In the genomic region with DNA sequence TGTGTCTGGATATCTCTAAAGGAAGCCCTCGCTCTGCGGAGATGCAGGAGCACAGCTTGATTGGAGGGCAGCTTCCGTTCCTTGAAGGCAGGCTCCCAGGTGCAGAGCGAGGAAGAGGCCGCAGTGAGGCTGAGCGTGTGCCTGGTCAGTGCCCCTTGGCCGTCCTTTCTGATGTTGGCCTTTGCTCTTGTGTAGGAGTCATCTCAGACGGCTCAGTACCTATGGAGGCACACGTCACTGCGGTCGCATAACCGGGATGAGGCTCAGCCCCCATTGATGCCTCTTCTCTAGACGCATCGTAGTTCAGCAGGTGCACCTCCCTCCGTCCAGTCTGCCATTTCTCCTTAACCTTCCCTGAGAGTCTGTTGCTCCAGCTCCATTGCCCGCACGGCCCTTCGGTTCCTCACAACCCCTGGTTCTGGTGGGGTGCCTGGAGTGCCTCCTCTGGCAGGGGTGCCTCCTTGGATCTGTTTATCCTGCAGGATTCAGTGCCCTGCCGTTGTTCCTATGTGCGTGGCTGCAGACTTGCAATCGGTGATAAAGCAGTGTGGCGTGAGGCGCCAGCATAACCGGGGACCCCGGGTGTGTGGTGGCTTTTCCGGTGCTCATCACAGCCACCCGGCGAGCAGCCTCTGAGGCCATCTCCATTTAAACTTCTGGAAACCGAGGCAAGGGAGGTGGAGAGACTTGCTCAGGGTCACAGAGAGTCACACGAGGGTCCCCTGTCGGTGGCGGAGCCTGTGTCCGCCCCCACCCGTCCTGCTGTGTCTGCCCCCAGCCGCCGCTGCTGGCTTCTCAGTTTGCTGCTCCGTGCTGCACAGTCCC, we compare ENCODE assay signal across 1 cellular context.
TF ChIP-seq lines count a peak whose summit lies in the region.

No MANE protein-coding gene starts in this region.

TF ChIP-seq in H1, 55 proteins besides CTCF, POLR2A, EP300 and RAD21:
- TF ChIP-seq SIN3A (conservative IDR thresholded peaks at IDR 0.05 in 1 of 2, IDR thresholded peaks at IDR 0.05 in 1 of 2; ENCODE audit: low read depth in 1 of 2, low read length in 2 of 2) (no peak), SP4 (IDR thresholded peaks at IDR 0.05; ENCODE audit: low read length) (no peak), TAF1 (IDR thresholded peaks at IDR 0.05; ENCODE audit: low read depth, low read length) (no peak), RFX5 (IDR thresholded peaks at IDR 0.05; ENCODE audit: borderline replicate concordance, low read depth, low read length) (no peak), CEBPB (IDR thresholded peaks at IDR 0.05; ENCODE audit: low read depth, low read length) (no peak), CHD1 (IDR thresholded peaks at IDR 0.05; ENCODE audit: low read depth, low read length) (no peak), ATF2 (IDR thresholded peaks at IDR 0.05; ENCODE audit: low read length) (no peak), CTBP2 (IDR thresholded peaks at IDR 0.05; ENCODE audit: borderline replicate concordance, insufficient read depth, insufficient read length, low read length) (no peak), BCL11A (IDR thresholded peaks at IDR 0.05; ENCODE audit: low read depth in 2 of 2, low read length in 2 of 2) (no peak), ZNF274 (IDR thresholded peaks at IDR 0.05; ENCODE audit: borderline replicate concordance, extremely low read depth, low read length) (no peak), SUZ12 (IDR thresholded peaks at IDR 0.05; ENCODE audit: low read length) (no peak)
TF ChIP-seq in H1: peak in this region for 0.
